ENCODE assay signal across 2 cellular contexts in the genomic region with DNA sequence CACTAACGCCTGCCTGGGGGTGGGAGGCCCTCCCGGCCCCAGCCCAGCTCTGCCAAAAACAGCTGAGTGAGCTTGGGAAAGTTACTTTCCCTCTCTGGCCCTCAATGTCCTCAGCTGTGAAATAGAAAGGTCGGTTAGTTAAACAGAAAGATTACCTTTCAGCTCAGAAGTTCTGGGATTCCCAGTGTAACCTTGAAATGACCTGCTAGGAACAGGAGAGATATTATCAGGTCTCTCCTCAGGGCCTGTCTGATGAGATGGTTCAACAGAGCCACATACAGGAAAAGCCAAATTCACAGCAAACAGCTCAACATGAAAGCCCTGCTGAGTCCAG.
TF ChIP-seq lines count a peak whose summit lies in the region.

No MANE protein-coding gene starts in this region.

TF ChIP-seq in A549, 52 proteins besides CTCF, POLR2A, EP300 and RAD21:
- TF ChIP-seq RCOR1 (IDR thresholded peaks at IDR 0.05; ENCODE audit: low read depth, low read length): no peak
- TF ChIP-seq KDM1A (IDR thresholded peaks at IDR 0.05; ENCODE audit: low read depth): no peak
- TF ChIP-seq NR3C1 (IDR thresholded peaks at IDR 0.05): no peak
- TF ChIP-seq TP53 (CRISPR knock-in tag; IDR thresholded peaks at IDR 0.05): no peak
- TF ChIP-seq BHLHE40 (IDR thresholded peaks at IDR 0.05; ENCODE audit: low read depth, low read length): no peak
- TF ChIP-seq, protein P1, sequence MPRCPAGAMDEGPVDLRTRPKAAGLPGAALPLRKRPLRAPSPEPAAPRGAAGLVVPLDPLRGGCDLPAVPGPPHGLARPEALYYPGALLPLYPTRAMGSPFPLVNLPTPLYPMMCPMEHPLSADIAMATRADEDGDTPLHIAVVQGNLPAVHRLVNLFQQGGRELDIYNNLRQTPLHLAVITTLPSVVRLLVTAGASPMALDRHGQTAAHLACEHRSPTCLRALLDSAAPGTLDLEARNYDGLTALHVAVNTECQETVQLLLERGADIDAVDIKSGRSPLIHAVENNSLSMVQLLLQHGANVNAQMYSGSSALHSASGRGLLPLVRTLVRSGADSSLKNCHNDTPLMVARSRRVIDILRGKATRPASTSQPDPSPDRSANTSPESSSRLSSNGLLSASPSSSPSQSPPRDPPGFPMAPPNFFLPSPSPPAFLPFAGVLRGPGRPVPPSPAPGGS (IDR thresholded peaks at IDR 0.05): no peak
- TF ChIP-seq MYC (IDR thresholded peaks at IDR 0.05; ENCODE audit: borderline replicate concordance, low read length): no peak
- no peak for TF ChIP-seq FOSB (CRISPR knock-in tag; IDR thresholded peaks at IDR 0.05)
- no peak for TF ChIP-seq RNF2 (IDR thresholded peaks at IDR 0.05; ENCODE audit: borderline replicate concordance, low read depth)
- TF ChIP-seq ESRRA (IDR thresholded peaks at IDR 0.05; ENCODE audit: borderline replicate concordance, low read length): no peak
- TF ChIP-seq, protein P2, sequence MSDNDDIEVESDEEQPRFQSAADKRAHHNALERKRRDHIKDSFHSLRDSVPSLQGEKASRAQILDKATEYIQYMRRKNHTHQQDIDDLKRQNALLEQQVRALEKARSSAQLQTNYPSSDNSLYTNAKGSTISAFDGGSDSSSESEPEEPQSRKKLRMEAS (IDR thresholded peaks at IDR 0.05): no peak

TF ChIP-seq in IMR-90, 13 proteins besides CTCF, POLR2A, EP300 and RAD21:
- TF ChIP-seq MAZ (IDR thresholded peaks at IDR 0.05; ENCODE audit: borderline replicate concordance, low read depth, low read length): no peak
TF ChIP-seq in IMR-90: peak in this region for 0.
